19 cellular contexts compared by ENCODE assay signal in genomic region chr17:6497496-6498221, GRCh38. TPM values are rescaled to one million over a fixed set of nuclear protein-coding genes. Genes with fewer than 3 reads are reported as not detected.
DNase-seq lines count a peak whose midpoint lies in the region; ATAC-seq and TF ChIP-seq lines count a peak whose summit lies in the region.
"Had no signal": no experiment of that assay in that cellular context is flagged by ENCODE, and none has a peak within 500 bp of the region (broad histone marks: within the 10 kb centered on the region; RNA-seq: fewer than 3 reads in every experiment).

No MANE protein-coding gene starts in this region.

- H3K27me3 Mint-ChIP-seq in GM23338 (ENCODE audit: insufficient read depth, low read depth, poor library complexity), result peaks cover 18% of the 10 kb centered on the region
- peaks cover 5% of the 10 kb centered on the region for H3K27me3 Mint-ChIP-seq in activated CD4-positive, alpha-beta T cell treated with anti-CD3 and anti-CD28 coated beads, Interleukin-2, amount 10 ng/mL, durations not matched to agents 24 days and 14 days

- peaks cover 39% of the 10 kb centered on the region for H3K4me1 ChIP-seq in GM23338 (ENCODE audit: insufficient read depth)
- H3K4me1 ChIP-seq in HAP-1, result peaks cover 5% of the 10 kb centered on the region
- peaks cover 8 to 16% of the 10 kb centered on the region in 2 donors for H3K4me1 ChIP-seq in gastrocnemius medialis
- H3K4me1 ChIP-seq: adrenal gland had no signal

- TF ChIP-seq CTCF in GM23338 (conservative IDR thresholded peaks at IDR 0.05; ENCODE audit: low read depth in 2 of 2) (no peak), WERI-Rb-1 (IDR thresholded peaks at IDR 0.05; ENCODE audit: low read depth, low read length) (no peak), gastrocnemius medialis (IDR thresholded peaks at IDR 0.05 in 4 of 5, conservative IDR thresholded peaks at IDR 0.05 in 1 of 5) (no peak)

- no peak for TF ChIP-seq POLR2A in gastrocnemius medialis (IDR thresholded peaks at IDR 0.05)

- no peak overlapping the region for H3K4me3 ChIP-seq in GM23338
- H3K4me3 ChIP-seq in WERI-Rb-1 (ENCODE audit: low read depth, low read length), result no peak overlapping the region
- H3K4me3 ChIP-seq in HAP-1, result no peak overlapping the region
- H3K4me3 ChIP-seq in gastrocnemius medialis, result no peak overlapping the region
- H3K4me3 ChIP-seq: adrenal gland, hepatocyte had no signal

- peaks cover 58% of the 10 kb centered on the region for H3K4me1 Mint-ChIP-seq in GM23338
- peaks cover 15% of the 10 kb centered on the region for H3K4me1 Mint-ChIP-seq in activated CD4-positive, alpha-beta T cell treated with anti-CD3 and anti-CD28 coated beads, Interleukin-2, amount 10 ng/mL, durations not matched to agents 24 days and 14 days

- peaks cover 2% of the 10 kb centered on the region; the same call in 1 of the 3 replicates for H3K9me3 Mint-ChIP-seq in GM23338
- no peaks in the 10 kb centered on the region for H3K9me3 Mint-ChIP-seq in activated CD4-positive, alpha-beta T cell treated with anti-CD3 and anti-CD28 coated beads, Interleukin-2, amount 10 ng/mL, durations not matched to agents 24 days and 14 days
- H3K9me3 Mint-ChIP-seq: activated T-helper 2 cell treated with anti-CD3 and anti-CD28 coated beads, Interferon-gamma antibody, Interleukin-2, Interleukin-4, amounts not matched to agents 10 μg/mL and 5 μg/mL and 100 μg/mL, durations not matched to agents 14 hours and 24 hours and 36 hours; CD8-positive, alpha-beta memory T cell; stimulated activated naive CD8-positive, alpha-beta T cell treated with anti-CD3 and anti-CD28 coated beads, Interleukin-15, Interleukin-2, amounts not matched to agents 100 ng/mL and 50 ng/mL, for 24 hours had no signal

- intact Hi-C loops in sciatic nerve (cut with DNase I) (no loop called here), gastrocnemius medialis (cut with DNase I; ENCODE audit: low total_unique reads) (no loop called here)
- intact Hi-C loops in activated CD4-positive, alpha-beta T cell treated with anti-CD3 and anti-CD28 coated beads, Interleukin-2, amount 10 ng/mL, durations not matched to agents 24 days and 14 days (cut with micrococcal nuclease), result no loop called here

- peaks cover 8% of the 10 kb centered on the region; the same call in 2 of the 3 replicates for H3K36me3 Mint-ChIP-seq in GM23338 (ENCODE audit: low read depth)
- no peaks in the 10 kb centered on the region for H3K36me3 Mint-ChIP-seq in activated CD4-positive, alpha-beta T cell treated with anti-CD3 and anti-CD28 coated beads, Interleukin-2, amount 10 ng/mL, durations not matched to agents 24 days and 14 days (ENCODE audit: low read depth)
- H3K36me3 Mint-ChIP-seq: CD8-positive, alpha-beta memory T cell had no signal

- no peak overlapping the region for H3K27ac Mint-ChIP-seq in GM23338
- H3K27ac Mint-ChIP-seq in activated CD4-positive, alpha-beta T cell treated with anti-CD3 and anti-CD28 coated beads, Interleukin-2, amount 10 ng/mL, durations not matched to agents 24 days and 14 days, result no peak overlapping the region
- H3K27ac Mint-ChIP-seq: activated T-helper 2 cell treated with anti-CD3 and anti-CD28 coated beads, Interferon-gamma antibody, Interleukin-2, Interleukin-4, amounts not matched to agents 10 μg/mL and 5 μg/mL and 100 μg/mL, durations not matched to agents 14 hours and 24 hours and 36 hours; stimulated activated naive CD8-positive, alpha-beta T cell treated with anti-CD3 and anti-CD28 coated beads, Interleukin-15, Interleukin-2, amounts not matched to agents 100 ng/mL and 50 ng/mL, for 24 hours had no signal

- H4K20me1 ChIP-seq in GM23338 (replicated peaks; ENCODE audit: insufficient read depth), result no peaks in the 10 kb centered on the region

- no peaks in the 10 kb centered on the region for H3K27me3 ChIP-seq in GM23338 (ENCODE audit: insufficient read depth)
- no peaks in the 10 kb centered on the region for H3K27me3 ChIP-seq in WERI-Rb-1 (ENCODE audit: insufficient read depth, low read depth, severe bottlenecking)
- no peaks in the 10 kb centered on the region for H3K27me3 ChIP-seq in HAP-1 (ENCODE audit: low read depth)
- no peaks in the 10 kb centered on the region for H3K27me3 ChIP-seq in gastrocnemius medialis
- H3K27me3 ChIP-seq: adrenal gland had no signal

- H3K9me3 ChIP-seq in WERI-Rb-1 (ENCODE audit: severe bottlenecking) (no peaks in the 10 kb centered on the region), HAP-1 (no peaks in the 10 kb centered on the region), gastrocnemius medialis (no peaks in the 10 kb centered on the region)
- H3K9me3 ChIP-seq: adrenal gland had no signal

- in situ Hi-C loops in HAP-1 (cut with MboI; ENCODE audit: low sequenced_read_pairs) (no loop called here), gastrocnemius medialis (cut with MboI; ENCODE audit: low sequenced_read_pairs in 4 of 4) (no loop called here)

- H3F3A ChIP-seq in GM23338 (replicated peaks; ENCODE audit: low read depth), result no peaks in the 10 kb centered on the region

- peak overlapping the region; percentile 51 for H3K4me2 ChIP-seq in GM23338
- H3K4me2 ChIP-seq: hepatocyte had no signal

- H2AFZ ChIP-seq in GM23338, result no peak overlapping the region
- H2AFZ ChIP-seq: hepatocyte had no signal

- H3K4me3 Mint-ChIP-seq in GM23338, result no peak overlapping the region
- H3K4me3 Mint-ChIP-seq in activated CD4-positive, alpha-beta T cell treated with anti-CD3 and anti-CD28 coated beads, Interleukin-2, amount 10 ng/mL, durations not matched to agents 24 days and 14 days, result no peak overlapping the region
- H3K4me3 Mint-ChIP-seq: CD8-positive, alpha-beta memory T cell; stimulated activated naive CD8-positive, alpha-beta T cell treated with anti-CD3 and anti-CD28 coated beads, Interleukin-15, Interleukin-2, amounts not matched to agents 100 ng/mL and 50 ng/mL, for 24 hours had no signal

- peak; percentile 40 for DNase-seq in GM23338 (ENCODE audit: low spot score)
- no peak for DNase-seq in WERI-Rb-1
- DNase-seq in islet precursor cell, result peak; percentile 67
- DNase-seq in sciatic nerve (ENCODE audit: low spot score), result peak; percentile 45
- DNase-seq in ureter (ENCODE audit: low spot score), result no peak
- DNase-seq in HAP-1 (ENCODE audit: low spot score in 2 of 2), result no peak
- no peak for DNase-seq in gastrocnemius medialis
- no peak for DNase-seq in activated CD4-positive, alpha-beta T cell treated with anti-CD3 and anti-CD28 coated beads, Interleukin-2, amount 10 ng/mL, durations not matched to agents 24 days and 14 days
- DNase-seq: activated CD4-positive, CD25-positive, alpha-beta regulatory T cell; CD8-positive, alpha-beta memory T cell; central memory CD4-positive, alpha-beta T cell; Kasumi-1; kidney glomerular epithelial cell; NCI-H2171; NCI-H748 treated with DMSO at 0.1 percent for 48 hours had no signal

- H3K9me2 ChIP-seq in GM23338 (ENCODE audit: insufficient read depth), result no peaks in the 10 kb centered on the region

- H3K27ac ChIP-seq in GM23338 (ENCODE audit: low read depth), result no peak overlapping the region
- peak overlapping the region; percentile 58 for H3K27ac ChIP-seq in WERI-Rb-1
- H3K27ac ChIP-seq in gastrocnemius medialis, result no peak overlapping the region
- H3K27ac ChIP-seq: adrenal gland, hepatocyte had no signal

- H3K36me3 ChIP-seq in GM23338 (ENCODE audit: insufficient read depth), result no peaks in the 10 kb centered on the region
- no peaks in the 10 kb centered on the region for H3K36me3 ChIP-seq in WERI-Rb-1
- H3K36me3 ChIP-seq in HAP-1 (replicated peaks), result no peaks in the 10 kb centered on the region
- H3K36me3 ChIP-seq in gastrocnemius medialis, result no peaks in the 10 kb centered on the region
- H3K36me3 ChIP-seq: adrenal gland had no signal

- ATAC-seq in GM23338 (peak; percentile 5; the same call in 2 of the 3 replicates), sciatic nerve (no peak), gastrocnemius medialis (no peak)

- H3K79me2 ChIP-seq in GM23338 (replicated peaks; ENCODE audit: insufficient read depth), result no peaks in the 10 kb centered on the region
- H3K79me2 ChIP-seq: hepatocyte had no signal

TF ChIP-seq in GM23338, 12 proteins besides CTCF, POLR2A, EP300 and RAD21 (continues in another document):
- no peak for TF ChIP-seq ETS1 (IDR thresholded peaks at IDR 0.05)

RNA-seq across cellular contexts. Expression of gene PIMREG, which starts 53.4 kb away (rescaled TPM):
- total RNA-seq in GM23338 (2014; rRNA removed; shearing (Covaris generic)), result 137 and 144 TPM in 2 replicates
- polyA plus RNA-seq in GM23338 (2016; fragmentation: Nextera tagmentation; extraction: Ambion mirVana), result 81.7 and 87.8 TPM in 2 replicates
- total RNA-seq in sciatic nerve (not detected), ureter (0.42 TPM), gastrocnemius medialis (under 1 TPM in 1 of 4 donors, not detected in 3; 0.51 TPM)
- total RNA-seq in activated CD4-positive, alpha-beta T cell treated with anti-CD3 and anti-CD28 coated beads, Interleukin-2, amount 10 ng/mL, durations not matched to agents 24 days and 14 days, result 4.6 and 6.4 TPM in 2 replicates
- polyA plus RNA-seq: CD8-positive, alpha-beta memory T cell had no signal

RNA-seq across cellular contexts. Expression of gene PITPNM3, which starts 58.7 kb away (rescaled TPM):
- 1.5 and 2.2 TPM in 2 replicates for total RNA-seq in GM23338 (2014; rRNA removed; shearing (Covaris generic))
- 0.68 and 1.0 TPM in 2 replicates for polyA plus RNA-seq in GM23338 (2016; fragmentation: Nextera tagmentation; extraction: Ambion mirVana)
- total RNA-seq in sciatic nerve (4.3 TPM), ureter (5.8 TPM), gastrocnemius medialis (under 1 TPM; 0.13 to 0.87 (median 0.41) TPM)
- 0.66 and 0.77 TPM in 2 replicates for total RNA-seq in activated CD4-positive, alpha-beta T cell treated with anti-CD3 and anti-CD28 coated beads, Interleukin-2, amount 10 ng/mL, durations not matched to agents 24 days and 14 days
- polyA plus RNA-seq: CD8-positive, alpha-beta memory T cell had no signal

Comparison
In these comparisons a context has a peak if more than half of its experiments do, and no peak if none do; other contexts are left out.
1. DNase-seq: peak in GM23338 (single experiment), islet precursor cell (single experiment) and sciatic nerve (single experiment); none in WERI-Rb-1 (single experiment), ureter (single experiment), HAP-1 (0 of 2), gastrocnemius medialis (0 of 2) and activated CD4-positive, alpha-beta T cell treated with anti-CD3 and anti-CD28 coated beads, Interleukin-2, amount 10 ng/mL, durations not matched to agents 24 days and 14 days (single experiment).
2. RNA of gene PIMREG, which starts 53.4 kb away (total RNA-seq): 137 to 144 TPM in GM23338; 4.6 to 6.4 TPM in activated CD4-positive, alpha-beta T cell treated with anti-CD3 and anti-CD28 coated beads, Interleukin-2, amount 10 ng/mL, durations not matched to agents 24 days and 14 days, 0.42 TPM in ureter (single experiment), 0.51 TPM in gastrocnemius medialis and not detected in sciatic nerve (single experiment); every median in the first group is over 10 times any median in the second.